In the genomic region with DNA sequence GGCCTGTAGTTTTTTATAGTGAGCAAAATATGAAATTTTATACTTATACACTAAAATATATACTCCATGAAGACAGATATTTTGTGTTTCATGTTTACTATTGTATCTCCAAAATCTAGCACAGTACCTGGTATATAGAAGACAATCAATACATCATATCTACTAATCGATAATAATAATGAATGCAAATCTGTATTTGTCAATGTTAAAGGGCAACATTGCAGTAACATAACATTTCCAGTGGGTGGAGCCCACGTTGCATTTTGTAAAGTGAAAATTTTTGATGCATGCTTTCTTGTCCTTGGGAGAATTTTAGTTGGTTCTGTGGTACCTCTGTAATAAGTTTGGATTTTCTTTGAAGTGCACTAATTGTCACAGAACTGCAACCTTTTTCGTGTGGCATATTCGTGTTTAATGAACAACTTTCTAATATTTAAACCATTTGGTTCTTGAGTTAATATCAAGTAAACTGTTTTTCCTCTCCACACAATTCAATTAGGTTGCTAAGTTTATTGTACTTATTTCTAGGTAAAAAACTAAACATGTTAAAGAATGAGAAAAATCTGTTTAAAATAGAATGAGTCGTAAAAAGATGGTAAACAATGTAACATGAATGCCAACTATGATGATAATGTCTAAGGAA, we compare ENCODE assay signal across 1 cellular context.
TF ChIP-seq lines count a peak whose summit lies in the region.

No MANE protein-coding gene starts in this region.

TF ChIP-seq in HCT116, 20 proteins besides CTCF, POLR2A, EP300 and RAD21 (continued from another document):
- TF ChIP-seq FOSL1 (IDR thresholded peaks at IDR 0.05; ENCODE audit: low read depth), result no peak
- TF ChIP-seq, protein P1, sequence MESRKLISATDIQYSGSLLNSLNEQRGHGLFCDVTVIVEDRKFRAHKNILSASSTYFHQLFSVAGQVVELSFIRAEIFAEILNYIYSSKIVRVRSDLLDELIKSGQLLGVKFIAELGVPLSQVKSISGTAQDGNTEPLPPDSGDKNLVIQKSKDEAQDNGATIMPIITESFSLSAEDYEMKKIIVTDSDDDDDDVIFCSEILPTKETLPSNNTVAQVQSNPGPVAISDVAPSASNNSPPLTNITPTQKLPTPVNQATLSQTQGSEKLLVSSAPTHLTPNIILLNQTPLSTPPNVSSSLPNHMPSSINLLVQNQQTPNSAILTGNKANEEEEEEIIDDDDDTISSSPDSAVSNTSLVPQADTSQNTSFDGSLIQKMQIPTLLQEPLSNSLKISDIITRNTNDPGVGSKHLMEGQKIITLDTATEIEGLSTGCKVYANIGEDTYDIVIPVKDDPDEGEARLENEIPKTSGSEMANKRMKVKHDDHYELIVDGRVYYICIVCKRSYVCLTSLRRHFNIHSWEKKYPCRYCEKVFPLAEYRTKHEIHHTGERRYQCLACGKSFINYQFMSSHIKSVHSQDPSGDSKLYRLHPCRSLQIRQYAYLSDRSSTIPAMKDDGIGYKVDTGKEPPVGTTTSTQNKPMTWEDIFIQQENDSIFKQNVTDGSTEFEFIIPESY (IDR thresholded peaks at IDR 0.05; ENCODE audit: extremely low read depth, insufficient replicate concordance, low read length), result no peak
- TF ChIP-seq ZNF274 (IDR thresholded peaks at IDR 0.05; ENCODE audit: low read depth, low read length), result no peak
- no peak for TF ChIP-seq ELF1 (IDR thresholded peaks at IDR 0.05; ENCODE audit: borderline replicate concordance, low read depth)
